1 cellular context compared by ENCODE assay signal in the genomic region with DNA sequence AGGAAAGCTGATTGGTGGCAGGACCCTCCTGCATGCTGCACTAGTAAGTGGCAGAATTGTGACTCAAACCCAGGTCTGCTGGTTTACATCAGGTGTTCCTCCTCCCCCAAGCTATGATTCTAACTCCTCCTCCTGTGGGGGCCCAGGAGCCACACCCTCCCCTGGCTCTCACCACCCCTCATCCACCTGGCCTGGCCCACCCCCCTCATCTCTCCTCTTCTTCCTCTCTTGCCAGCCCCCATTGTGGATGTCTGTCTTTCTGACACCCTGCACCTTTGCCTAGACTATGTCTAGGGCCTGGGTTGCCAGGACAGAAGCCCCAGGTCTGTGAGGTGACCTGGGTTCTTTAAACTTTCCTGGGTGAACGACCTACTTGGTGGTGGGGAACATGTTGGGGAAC.
TF ChIP-seq lines count a peak whose summit lies in the region.

No MANE protein-coding gene starts in this region.

TF ChIP-seq in H1, 55 proteins besides CTCF, POLR2A, EP300 and RAD21:
- no peak for TF ChIP-seq PHF8 (conservative IDR thresholded peaks at IDR 0.05; ENCODE audit: low read depth, low read length)
- no peak for TF ChIP-seq RXRA (IDR thresholded peaks at IDR 0.05; ENCODE audit: insufficient read depth, low read depth, low read length)
- no peak for TF ChIP-seq BRCA1 (IDR thresholded peaks at IDR 0.05; ENCODE audit: low read depth, low read length)
- TF ChIP-seq YY1 (IDR thresholded peaks at IDR 0.05; ENCODE audit: low read depth, low read length), result no peak
- TF ChIP-seq POLR2AphosphoS5 (IDR thresholded peaks at IDR 0.05; ENCODE audit: low read depth, low read length), result no peak
- no peak for TF ChIP-seq SIN3A (conservative IDR thresholded peaks at IDR 0.05 in 1 of 2, IDR thresholded peaks at IDR 0.05 in 1 of 2; ENCODE audit: low read depth in 1 of 2, low read length in 2 of 2)
- TF ChIP-seq HDAC2 (IDR thresholded peaks at IDR 0.05; ENCODE audit: borderline replicate concordance in 1 of 2, low read depth in 2 of 2, low read length in 2 of 2), result no peak
- TF ChIP-seq RNF2 (IDR thresholded peaks at IDR 0.05; ENCODE audit: borderline replicate concordance, low read depth, low read length, missing control alignments, poor library complexity, severe bottlenecking), result no peak
- TF ChIP-seq SP2 (IDR thresholded peaks at IDR 0.05; ENCODE audit: low read length), result no peak
- TF ChIP-seq JUND (IDR thresholded peaks at IDR 0.05; ENCODE audit: low read length), result no peak
- TF ChIP-seq EZH2 (IDR thresholded peaks at IDR 0.05; ENCODE audit: low read depth, low read length, severe bottlenecking), result no peak
- no peak for TF ChIP-seq KDM5A (IDR thresholded peaks at IDR 0.05; ENCODE audit: low read length)
- TF ChIP-seq CTBP2 (IDR thresholded peaks at IDR 0.05; ENCODE audit: borderline replicate concordance, insufficient read depth, insufficient read length, low read length), result no peak
- TF ChIP-seq, protein P1, sequence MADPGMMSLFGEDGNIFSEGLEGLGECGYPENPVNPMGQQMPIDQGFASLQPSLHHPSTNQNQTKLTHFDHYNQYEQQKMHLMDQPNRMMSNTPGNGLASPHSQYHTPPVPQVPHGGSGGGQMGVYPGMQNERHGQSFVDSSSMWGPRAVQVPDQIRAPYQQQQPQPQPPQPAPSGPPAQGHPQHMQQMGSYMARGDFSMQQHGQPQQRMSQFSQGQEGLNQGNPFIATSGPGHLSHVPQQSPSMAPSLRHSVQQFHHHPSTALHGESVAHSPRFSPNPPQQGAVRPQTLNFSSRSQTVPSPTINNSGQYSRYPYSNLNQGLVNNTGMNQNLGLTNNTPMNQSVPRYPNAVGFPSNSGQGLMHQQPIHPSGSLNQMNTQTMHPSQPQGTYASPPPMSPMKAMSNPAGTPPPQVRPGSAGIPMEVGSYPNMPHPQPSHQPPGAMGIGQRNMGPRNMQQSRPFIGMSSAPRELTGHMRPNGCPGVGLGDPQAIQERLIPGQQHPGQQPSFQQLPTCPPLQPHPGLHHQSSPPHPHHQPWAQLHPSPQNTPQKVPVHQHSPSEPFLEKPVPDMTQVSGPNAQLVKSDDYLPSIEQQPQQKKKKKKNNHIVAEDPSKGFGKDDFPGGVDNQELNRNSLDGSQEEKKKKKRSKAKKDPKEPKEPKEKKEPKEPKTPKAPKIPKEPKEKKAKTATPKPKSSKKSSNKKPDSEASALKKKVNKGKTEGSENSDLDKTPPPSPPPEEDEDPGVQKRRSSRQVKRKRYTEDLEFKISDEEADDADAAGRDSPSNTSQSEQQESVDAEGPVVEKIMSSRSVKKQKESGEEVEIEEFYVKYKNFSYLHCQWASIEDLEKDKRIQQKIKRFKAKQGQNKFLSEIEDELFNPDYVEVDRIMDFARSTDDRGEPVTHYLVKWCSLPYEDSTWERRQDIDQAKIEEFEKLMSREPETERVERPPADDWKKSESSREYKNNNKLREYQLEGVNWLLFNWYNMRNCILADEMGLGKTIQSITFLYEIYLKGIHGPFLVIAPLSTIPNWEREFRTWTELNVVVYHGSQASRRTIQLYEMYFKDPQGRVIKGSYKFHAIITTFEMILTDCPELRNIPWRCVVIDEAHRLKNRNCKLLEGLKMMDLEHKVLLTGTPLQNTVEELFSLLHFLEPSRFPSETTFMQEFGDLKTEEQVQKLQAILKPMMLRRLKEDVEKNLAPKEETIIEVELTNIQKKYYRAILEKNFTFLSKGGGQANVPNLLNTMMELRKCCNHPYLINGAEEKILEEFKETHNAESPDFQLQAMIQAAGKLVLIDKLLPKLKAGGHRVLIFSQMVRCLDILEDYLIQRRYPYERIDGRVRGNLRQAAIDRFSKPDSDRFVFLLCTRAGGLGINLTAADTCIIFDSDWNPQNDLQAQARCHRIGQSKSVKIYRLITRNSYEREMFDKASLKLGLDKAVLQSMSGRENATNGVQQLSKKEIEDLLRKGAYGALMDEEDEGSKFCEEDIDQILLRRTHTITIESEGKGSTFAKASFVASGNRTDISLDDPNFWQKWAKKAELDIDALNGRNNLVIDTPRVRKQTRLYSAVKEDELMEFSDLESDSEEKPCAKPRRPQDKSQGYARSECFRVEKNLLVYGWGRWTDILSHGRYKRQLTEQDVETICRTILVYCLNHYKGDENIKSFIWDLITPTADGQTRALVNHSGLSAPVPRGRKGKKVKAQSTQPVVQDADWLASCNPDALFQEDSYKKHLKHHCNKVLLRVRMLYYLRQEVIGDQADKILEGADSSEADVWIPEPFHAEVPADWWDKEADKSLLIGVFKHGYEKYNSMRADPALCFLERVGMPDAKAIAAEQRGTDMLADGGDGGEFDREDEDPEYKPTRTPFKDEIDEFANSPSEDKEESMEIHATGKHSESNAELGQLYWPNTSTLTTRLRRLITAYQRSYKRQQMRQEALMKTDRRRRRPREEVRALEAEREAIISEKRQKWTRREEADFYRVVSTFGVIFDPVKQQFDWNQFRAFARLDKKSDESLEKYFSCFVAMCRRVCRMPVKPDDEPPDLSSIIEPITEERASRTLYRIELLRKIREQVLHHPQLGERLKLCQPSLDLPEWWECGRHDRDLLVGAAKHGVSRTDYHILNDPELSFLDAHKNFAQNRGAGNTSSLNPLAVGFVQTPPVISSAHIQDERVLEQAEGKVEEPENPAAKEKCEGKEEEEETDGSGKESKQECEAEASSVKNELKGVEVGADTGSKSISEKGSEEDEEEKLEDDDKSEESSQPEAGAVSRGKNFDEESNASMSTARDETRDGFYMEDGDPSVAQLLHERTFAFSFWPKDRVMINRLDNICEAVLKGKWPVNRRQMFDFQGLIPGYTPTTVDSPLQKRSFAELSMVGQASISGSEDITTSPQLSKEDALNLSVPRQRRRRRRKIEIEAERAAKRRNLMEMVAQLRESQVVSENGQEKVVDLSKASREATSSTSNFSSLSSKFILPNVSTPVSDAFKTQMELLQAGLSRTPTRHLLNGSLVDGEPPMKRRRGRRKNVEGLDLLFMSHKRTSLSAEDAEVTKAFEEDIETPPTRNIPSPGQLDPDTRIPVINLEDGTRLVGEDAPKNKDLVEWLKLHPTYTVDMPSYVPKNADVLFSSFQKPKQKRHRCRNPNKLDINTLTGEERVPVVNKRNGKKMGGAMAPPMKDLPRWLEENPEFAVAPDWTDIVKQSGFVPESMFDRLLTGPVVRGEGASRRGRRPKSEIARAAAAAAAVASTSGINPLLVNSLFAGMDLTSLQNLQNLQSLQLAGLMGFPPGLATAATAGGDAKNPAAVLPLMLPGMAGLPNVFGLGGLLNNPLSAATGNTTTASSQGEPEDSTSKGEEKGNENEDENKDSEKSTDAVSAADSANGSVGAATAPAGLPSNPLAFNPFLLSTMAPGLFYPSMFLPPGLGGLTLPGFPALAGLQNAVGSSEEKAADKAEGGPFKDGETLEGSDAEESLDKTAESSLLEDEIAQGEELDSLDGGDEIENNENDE (IDR thresholded peaks at IDR 0.05; ENCODE audit: insufficient replicate concordance, low read length), result no peak
- TF ChIP-seq GTF2F1 (IDR thresholded peaks at IDR 0.05; ENCODE audit: borderline replicate concordance, low read depth, low read length), result no peak
- no peak for TF ChIP-seq SUZ12 (IDR thresholded peaks at IDR 0.05; ENCODE audit: low read length)
- no peak for TF ChIP-seq ASH2L (IDR thresholded peaks at IDR 0.05; ENCODE audit: low read length)
- no peak for TF ChIP-seq CBX8 (IDR thresholded peaks at IDR 0.05; ENCODE audit: borderline replicate concordance, low read depth, low read length)
TF ChIP-seq in H1: peak in this region for 0.
